ENCODE assay signal across 25 cellular contexts in genomic region chr16:12587646-12588277, GRCh38.
"Had no signal": no experiment of that assay in that cellular context is flagged by ENCODE, and none has a peak within 500 bp of the region (broad histone marks: within the 10 kb centered on the region; RNA-seq: fewer than 3 reads in every experiment).

No MANE protein-coding gene starts in this region.

- H2AFZ ChIP-seq: neural progenitor cell, parathyroid adenoma had no signal

- H3K36me3 Mint-ChIP-seq: mesothelial cell of epicardium, neural progenitor cell had no signal

- H3K9me3 Mint-ChIP-seq: mesothelial cell of epicardium, nephron, neural progenitor cell had no signal

- H3K27ac Mint-ChIP-seq: mesothelial cell of epicardium; naive thymus-derived CD4-positive, alpha-beta T cell; nephron; stimulated activated naive B cell treated with anti-CD40 and anti-IgM and Interleukin-4, amounts not matched to agents 10 μg/mL and 1 μg/mL and 100 μg/mL, for 72 hours; stimulated activated naive CD8-positive, alpha-beta T cell treated with anti-CD3 and anti-CD28 coated beads, Interleukin-15, Interleukin-2, amounts not matched to agents 100 ng/mL and 50 ng/mL, for 24 hours had no signal

- H3K27ac ChIP-seq: dorsolateral prefrontal cortex, epithelial cell of prostate, gastrocnemius medialis, lower lobe of right lung, neural progenitor cell, parathyroid adenoma, prostate gland, right atrium auricular region, skin epidermis, thoracic aorta, tibial nerve, upper lobe of right lung, uterus had no signal

- H3K9ac ChIP-seq: neural progenitor cell, parathyroid adenoma had no signal

- ATAC-seq: esophagus mucosa; gastrocnemius medialis; left ventricle myocardium superior; lower lobe of right lung; naive thymus-derived CD4-positive, alpha-beta T cell; stimulated activated naive B cell treated with anti-CD40 and anti-IgM and Interleukin-4, amounts not matched to agents 10 μg/mL and 1 μg/mL and 100 μg/mL, for 72 hours; upper lobe of right lung had no signal

- H3K79me2 ChIP-seq: parathyroid adenoma had no signal

- DNase-seq: cortex of kidney; effector CD4-positive, alpha-beta T cell; foreskin fibroblast; gastrocnemius medialis; left ventricle myocardium superior; lower lobe of right lung; naive thymus-derived CD4-positive, alpha-beta T cell; stimulated activated CD4-positive, alpha-beta T cell treated with anti-CD3 and anti-CD28 coated beads, Interleukin-15, amount 100 ng/mL, for 24 hours; stimulated activated CD4-positive, alpha-beta T cell treated with anti-CD3 and anti-CD28 coated beads, Interleukin-2, amount 100 ng/mL, for 48 hours; stimulated activated naive B cell treated with anti-CD40 and anti-IgM and Interleukin-4, amounts not matched to agents 10 μg/mL and 1 μg/mL and 100 μg/mL, for 72 hours; upper lobe of right lung; uterus had no signal

- H3K4me3 Mint-ChIP-seq: mesothelial cell of epicardium; naive thymus-derived CD4-positive, alpha-beta T cell; nephron; neural progenitor cell; stimulated activated naive B cell treated with anti-CD40 and anti-IgM and Interleukin-4, amounts not matched to agents 10 μg/mL and 1 μg/mL and 100 μg/mL, for 72 hours; stimulated activated naive CD8-positive, alpha-beta T cell treated with anti-CD3 and anti-CD28 coated beads, Interleukin-15, Interleukin-2, amounts not matched to agents 100 ng/mL and 50 ng/mL, for 24 hours had no signal

- H3K27me3 ChIP-seq: dorsolateral prefrontal cortex, gastrocnemius medialis, neural progenitor cell, right atrium auricular region, tibial nerve, uterus had no signal

- H3K4me2 ChIP-seq: neural progenitor cell had no signal

- H3K4me3 ChIP-seq: dorsolateral prefrontal cortex, gastrocnemius medialis, lower lobe of right lung, neural progenitor cell, prostate gland, right atrium auricular region, skin epidermis, thoracic aorta, tibial nerve, upper lobe of right lung, uterus had no signal

- H3K9me3 ChIP-seq: gastrocnemius medialis, lower lobe of right lung, prostate gland, thoracic aorta, tibial nerve, upper lobe of right lung, uterus had no signal

- H3K36me3 ChIP-seq: gastrocnemius medialis, lower lobe of right lung, neural progenitor cell, prostate gland, right atrium auricular region, thoracic aorta, tibial nerve, upper lobe of right lung, uterus had no signal

- H3K4me1 Mint-ChIP-seq: mesothelial cell of epicardium; nephron; neural progenitor cell; stimulated activated naive B cell treated with anti-CD40 and anti-IgM and Interleukin-4, amounts not matched to agents 10 μg/mL and 1 μg/mL and 100 μg/mL, for 72 hours had no signal

- H3K4me1 ChIP-seq: gastrocnemius medialis, lower lobe of right lung, neural progenitor cell, parathyroid adenoma, prostate gland, right atrium auricular region, tibial nerve, upper lobe of right lung, uterus had no signal
